ENCODE assay signal across 15 cellular contexts in the genomic region with DNA sequence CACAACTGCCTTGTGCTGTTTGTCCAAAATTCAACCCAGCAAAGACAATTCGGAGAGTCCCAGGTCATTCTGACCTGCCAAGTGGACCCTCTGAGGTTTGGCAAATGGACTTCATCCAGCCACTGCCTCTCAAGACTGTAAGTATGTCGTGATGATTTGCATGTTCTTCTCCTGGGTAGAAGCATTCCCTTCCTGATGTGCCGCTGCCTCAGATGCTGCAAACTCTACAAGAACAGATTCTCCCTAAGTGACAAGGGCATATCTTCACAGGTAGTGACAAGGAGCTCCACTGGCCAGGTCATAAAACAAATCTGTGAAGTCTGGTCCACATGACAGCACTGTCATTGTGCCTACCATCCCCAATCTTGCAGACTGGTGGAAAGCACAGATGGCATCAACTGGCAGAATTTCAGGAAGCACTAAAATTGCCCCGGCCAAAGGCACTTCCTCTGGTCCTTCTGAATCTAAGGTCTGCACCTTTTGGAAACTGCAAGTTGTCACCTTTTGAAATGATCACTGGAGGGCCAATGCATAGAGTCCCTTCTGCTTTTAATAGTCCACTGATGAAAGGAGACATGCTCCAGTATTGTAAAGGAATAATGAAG.
"Had no signal": no experiment of that assay in that cellular context is flagged by ENCODE, and none has a peak within 500 bp of the region (broad histone marks: within the 10 kb centered on the region; RNA-seq: fewer than 3 reads in every experiment).

No MANE protein-coding gene starts in this region.

- H3K4me1 ChIP-seq: gastroesophageal sphincter, left lung, pancreas, sigmoid colon had no signal

- ATAC-seq: activated CD8-positive, alpha-beta T cell treated with anti-CD3 and anti-CD28 coated beads, Interleukin-2, amount 10 ng/mL, durations not matched to agents 7 days and 5 days; activated naive CD8-positive, alpha-beta T cell treated with anti-CD3 and anti-CD28 coated beads, Interleukin-2, amount 50 U/mL, for 24 hours; gastroesophageal sphincter; left lung; pancreas; WTC11 had no signal

- H3K9me3 ChIP-seq: gastroesophageal sphincter, left lung, pancreas, sigmoid colon, spleen had no signal

- H3K4me3 ChIP-seq: gastroesophageal sphincter, left lung, pancreas, sigmoid colon, spleen had no signal

- H3K27ac ChIP-seq: gastroesophageal sphincter, left lung, pancreas, sigmoid colon, spleen had no signal

- DNase-seq: activated CD4-positive, alpha-beta T cell treated with anti-CD3 and anti-CD28 coated beads for 4 hours; activated CD8-positive, alpha-beta T cell treated with anti-CD3 and anti-CD28 coated beads, Interleukin-2, amount 10 ng/mL, durations not matched to agents 7 days and 5 days; activated naive CD4-positive, alpha-beta T cell treated with anti-CD3 and anti-CD28 coated beads for 36 hours; activated naive CD8-positive, alpha-beta T cell treated with anti-CD3 and anti-CD28 coated beads, Interleukin-2, amount 50 U/mL, for 24 hours; activated T-cell treated with anti-CD3 and anti-CD28 coated beads for 4 hours; dermis blood vessel endothelial cell; erythroblast; mammary epithelial cell; sigmoid colon; T1000 had no signal
